Comparison of ENCODE assay signal across 18 cellular contexts in the genomic region with DNA sequence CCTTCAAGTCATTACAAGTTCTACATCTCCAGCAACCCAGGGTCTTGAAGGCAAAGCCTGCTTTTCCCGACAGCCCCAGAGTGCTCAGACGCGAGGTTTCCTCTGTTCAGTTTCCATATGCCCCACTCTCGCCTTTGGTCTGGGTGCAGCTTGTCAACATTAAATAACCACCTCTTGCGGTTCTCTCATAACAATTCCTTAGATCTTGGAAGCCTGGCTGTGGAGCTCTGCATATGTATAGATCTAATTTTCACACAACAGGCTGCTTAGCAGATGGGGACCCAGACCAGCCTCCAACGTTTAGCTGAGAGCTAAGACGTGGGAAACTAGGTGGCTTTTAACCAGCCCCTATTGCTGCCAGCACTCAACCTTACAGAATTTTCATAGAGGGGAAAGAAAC.
"Had no signal": no experiment of that assay in that cellular context is flagged by ENCODE, and none has a peak within 500 bp of the region (broad histone marks: within the 10 kb centered on the region; RNA-seq: fewer than 3 reads in every experiment).

No MANE protein-coding gene starts in this region.

- H3K27ac Mint-ChIP-seq: activated CD4-positive, alpha-beta T cell treated with anti-CD3 and anti-CD28 coated beads, Interleukin-2, amount 10 ng/mL, durations not matched to agents 7 days and 5 days; activated naive CD4-positive, alpha-beta T cell treated with anti-CD3 and anti-CD28 coated beads, Interleukin-2, amount 50 U/mL, for 72 hours; activated T-cell treated with anti-CD3 and anti-CD28 coated beads, Interleukin-2, amount 50 U/mL, for 72 hours; dendritic cell treated with granulocyte-macrophage colony-stimulating factor and Interleukin-4, amounts not matched to agents 40 ng/mL and 50 ng/mL, for 4 days; T-cell; WTC11 had no signal

- ATAC-seq: activated naive CD4-positive, alpha-beta T cell treated with anti-CD3 and anti-CD28 coated beads, Interleukin-2, amount 50 U/mL, for 72 hours; activated T-cell treated with anti-CD3 and anti-CD28 coated beads, Interleukin-2, amount 50 U/mL, for 72 hours; gastroesophageal sphincter; left cardiac atrium; naive thymus-derived CD8-positive, alpha-beta T cell; stimulated activated naive CD8-positive, alpha-beta T cell treated with anti-CD3 and anti-CD28 coated beads, Interleukin-15, Interleukin-2, amounts not matched to agents 100 U/mL and 50 U/mL, for 24 hours; T-cell; WTC11 had no signal

- DNase-seq: activated CD4-positive, alpha-beta T cell treated with anti-CD3 and anti-CD28 coated beads, Interleukin-2, amount 10 ng/mL, durations not matched to agents 7 days and 5 days; activated gamma-delta T cell treated with Interleukin-2 at 50 U/mL for 16 hours; activated T-cell treated with anti-CD3 and anti-CD28 coated beads, Interleukin-2, amount 50 U/mL, for 72 hours; amniotic stem cell; effector CD8-positive, alpha-beta T cell; left cardiac atrium; mesendoderm; naive thymus-derived CD8-positive, alpha-beta T cell; occipital lobe; stimulated activated CD4-positive, alpha-beta T cell treated with anti-CD3 and anti-CD28 coated beads, Interleukin-12 subunit alpha, Interleukin-12 subunit beta, amount 100 ng/mL, for 4 hours; stimulated activated CD4-positive, alpha-beta T cell treated with anti-CD3 and anti-CD28 coated beads, Interleukin-1b, Interleukin-23, amount 100 ng/mL, for 48 hours; stimulated activated naive CD8-positive, alpha-beta T cell treated with anti-CD3 and anti-CD28 coated beads, Interleukin-15, Interleukin-2, amounts not matched to agents 100 U/mL and 50 U/mL, for 24 hours; substantia nigra; T-cell had no signal

- H3K4me3 Mint-ChIP-seq: activated CD4-positive, alpha-beta T cell treated with anti-CD3 and anti-CD28 coated beads, Interleukin-2, amount 10 ng/mL, durations not matched to agents 7 days and 5 days; activated T-cell treated with anti-CD3 and anti-CD28 coated beads, Interleukin-2, amount 50 U/mL, for 72 hours; dendritic cell treated with granulocyte-macrophage colony-stimulating factor and Interleukin-4, amounts not matched to agents 40 ng/mL and 50 ng/mL, for 4 days; naive thymus-derived CD8-positive, alpha-beta T cell; T-cell; WTC11 had no signal
